In the genomic region with DNA sequence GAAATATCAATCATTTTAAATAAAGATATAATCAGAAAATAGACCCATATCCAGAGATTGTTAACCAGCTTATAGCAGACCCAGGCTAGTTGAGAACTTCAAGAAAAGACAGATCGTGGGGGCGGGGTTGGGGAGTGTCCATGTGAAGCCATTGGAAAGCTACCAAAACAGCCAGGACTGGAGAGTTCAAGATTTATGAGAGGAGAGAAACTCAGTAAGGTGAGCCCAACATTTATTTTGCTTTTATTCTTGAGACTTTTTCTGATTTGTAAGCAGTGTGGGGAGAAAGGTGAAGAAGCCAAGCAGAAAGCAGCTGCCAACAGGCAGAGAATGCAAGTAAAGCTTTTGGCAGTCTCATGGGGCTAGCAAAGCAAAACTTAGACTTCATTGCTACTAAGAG, we compare ENCODE assay signal across 21 cellular contexts.
DNase-seq lines count a peak whose midpoint lies in the region; ATAC-seq and TF ChIP-seq lines count a peak whose summit lies in the region.
"Had no signal": no experiment of that assay in that cellular context is flagged by ENCODE, and none has a peak within 500 bp of the region (broad histone marks: within the 10 kb centered on the region; RNA-seq: fewer than 3 reads in every experiment).

No MANE protein-coding gene starts in this region.

- TF ChIP-seq POLR2A in prostate gland (IDR thresholded peaks at IDR 0.05): no peak

- H3K9me3 Mint-ChIP-seq in natural killer cell treated with Interleukin-12 subunit alpha and Interleukin-12 subunit beta and Interleukin-15 and Interleukin-18, amount 100 ng/mL, for 72 hours: peaks cover 11% of the 10 kb centered on the region
- H3K9me3 Mint-ChIP-seq in natural killer cell: peaks cover 0 to 6% of the 10 kb centered on the region in 2 donors
- H3K9me3 Mint-ChIP-seq: CD4-positive, alpha-beta T cell had no signal

- peaks cover 34 to 42% of the 10 kb centered on the region in 2 donors for H3K4me1 Mint-ChIP-seq in natural killer cell treated with Interleukin-12 subunit alpha and Interleukin-12 subunit beta and Interleukin-15 and Interleukin-18, amount 100 ng/mL, for 72 hours (ENCODE audit: low read depth in 2 of 2)
- H3K4me1 Mint-ChIP-seq in natural killer cell: peaks cover 13 to 16% of the 10 kb centered on the region in 2 donors

- intact Hi-C loops in natural killer cell (cut with micrococcal nuclease): no loop called here
- intact Hi-C loops in prostate gland (cut with DNase I): loop anchor here (5.0 kb wide), 2 partner anchors 38 to 193 kb away; no protein-coding TSS in a partner anchor
- intact Hi-C loops in posterior vena cava (cut with DNase I): no loop called here

- H3K9me3 ChIP-seq in prostate gland: no peaks in the 10 kb centered on the region
- H3K9me3 ChIP-seq: SJSA1 had no signal

- DNase-seq in natural killer cell treated with Interleukin-12 subunit alpha and Interleukin-12 subunit beta and Interleukin-15 and Interleukin-18, amount 100 ng/mL, for 72 hours (ENCODE audit: low spot score): no peak
- no peak for DNase-seq in natural killer cell
- peak; percentile 19 for DNase-seq in fibroblast of villous mesenchyme (ENCODE audit: low read depth)
- DNase-seq in prostate gland (ENCODE audit: low spot score): peak; percentile 71
- no peak for DNase-seq in omental fat pad (ENCODE audit: low spot score)
- DNase-seq in NCI-H446 treated with DMSO at 0.1 percent for 48 hours (lab: John Stamatoyannopoulos, UW): no peak
- DNase-seq in posterior vena cava (ENCODE audit: low spot score): no peak
- DNase-seq: activated CD8-positive, alpha-beta memory T cell treated with anti-CD3 and anti-CD28 coated beads, Interleukin-2, amount 50 U/mL, for 4 hours; activated naive CD4-positive, alpha-beta T cell treated with Interleukin-2 at 50 U/mL for 16 hours; CD4-positive, alpha-beta T cell; central memory CD4-positive, alpha-beta T cell; DMS79; foreskin melanocyte; H7; NCI-H187; NCI-H446 had no signal

- no peaks in the 10 kb centered on the region for H3K27me3 Mint-ChIP-seq in natural killer cell treated with Interleukin-12 subunit alpha and Interleukin-12 subunit beta and Interleukin-15 and Interleukin-18, amount 100 ng/mL, for 72 hours
- H3K27me3 Mint-ChIP-seq in natural killer cell (ENCODE audit: low read depth in 2 of 2): no peaks in the 10 kb centered on the region
- H3K27me3 Mint-ChIP-seq: CD4-positive, alpha-beta T cell; memory B cell had no signal

- no peak overlapping the region for H3K4me3 ChIP-seq in fibroblast of villous mesenchyme (ENCODE audit: low read depth, low read length)
- H3K4me3 ChIP-seq in prostate gland: no peak overlapping the region
- H3K4me3 ChIP-seq: SJSA1, skin epidermis had no signal

- H3K27ac ChIP-seq in prostate gland: peak overlapping the region; percentile 20 to 37
- H3K27ac ChIP-seq: SJSA1, skin epidermis had no signal

- no peaks in the 10 kb centered on the region for H3K36me3 ChIP-seq in prostate gland

- peak overlapping the region; percentile 32 to 75 for H3K27ac Mint-ChIP-seq in natural killer cell treated with Interleukin-12 subunit alpha and Interleukin-12 subunit beta and Interleukin-15 and Interleukin-18, amount 100 ng/mL, for 72 hours
- H3K27ac Mint-ChIP-seq in natural killer cell: no peak overlapping the region
- H3K27ac Mint-ChIP-seq: CD4-positive, alpha-beta T cell; memory B cell; T-helper 2 cell treated with Interferon-gamma antibody and Interleukin-4, amounts not matched to agents 5 μg/mL and 100 μg/mL, for 36 hours had no signal

- H3K4me3 Mint-ChIP-seq in natural killer cell treated with Interleukin-12 subunit alpha and Interleukin-12 subunit beta and Interleukin-15 and Interleukin-18, amount 100 ng/mL, for 72 hours: no peak overlapping the region
- H3K4me3 Mint-ChIP-seq in natural killer cell: no peak overlapping the region
- H3K4me3 Mint-ChIP-seq: CD4-positive, alpha-beta T cell; memory B cell; T-helper 2 cell treated with Interferon-gamma antibody and Interleukin-4, amounts not matched to agents 5 μg/mL and 100 μg/mL, for 36 hours had no signal

- no peaks in the 10 kb centered on the region for H3K27me3 ChIP-seq in prostate gland (replicated peaks; ENCODE audit: insufficient read depth)
- H3K27me3 ChIP-seq: SJSA1 had no signal

- TF ChIP-seq CTCF in natural killer cell (IDR thresholded peaks at IDR 0.05) (no peak), fibroblast of villous mesenchyme (IDR thresholded peaks at IDR 0.05; ENCODE audit: insufficient read depth, low read depth, low read length) (no peak), prostate gland (IDR thresholded peaks at IDR 0.05) (no peak), omental fat pad (IDR thresholded peaks at IDR 0.05) (no peak)

- 32% methylated on average over 2 of the region's 2 CpGs for WGBS in prostate gland

- H3K36me3 Mint-ChIP-seq in natural killer cell treated with Interleukin-12 subunit alpha and Interleukin-12 subunit beta and Interleukin-15 and Interleukin-18, amount 100 ng/mL, for 72 hours: peaks cover 26% of the 10 kb centered on the region
- peaks cover 12% of the 10 kb centered on the region for H3K36me3 Mint-ChIP-seq in natural killer cell

- H3K4me1 ChIP-seq in prostate gland (replicated peaks): peaks cover 12% of the 10 kb centered on the region

- no peak for ATAC-seq in natural killer cell treated with Interleukin-12 subunit alpha and Interleukin-12 subunit beta and Interleukin-15 and Interleukin-18, amount 100 ng/mL, for 72 hours
- ATAC-seq in natural killer cell: no peak
- ATAC-seq in omental fat pad (ENCODE audit: low FRiP score): no peak
- no peak for ATAC-seq in HG03378 (IDR thresholded peaks at IDR 0.05; ENCODE audit: unreplicated experiment)

Comparison
In these comparisons a context has a peak if more than half of its experiments do, and no peak if none do; other contexts are left out.
1. H3K27ac Mint-ChIP-seq: peak in natural killer cell treated with Interleukin-12 subunit alpha and Interleukin-12 subunit beta and Interleukin-15 and Interleukin-18, amount 100 ng/mL, for 72 hours (2 of 2); none in natural killer cell (0 of 2).
2. DNase-seq: peak in fibroblast of villous mesenchyme (single experiment) and prostate gland (single experiment); none in natural killer cell treated with Interleukin-12 subunit alpha and Interleukin-12 subunit beta and Interleukin-15 and Interleukin-18, amount 100 ng/mL, for 72 hours (single experiment), natural killer cell (single experiment), omental fat pad (single experiment), NCI-H446 treated with DMSO at 0.1 percent for 48 hours (single experiment) and posterior vena cava (single experiment).